Comparison of ENCODE assay signal across 8 cellular contexts in the genomic region with DNA sequence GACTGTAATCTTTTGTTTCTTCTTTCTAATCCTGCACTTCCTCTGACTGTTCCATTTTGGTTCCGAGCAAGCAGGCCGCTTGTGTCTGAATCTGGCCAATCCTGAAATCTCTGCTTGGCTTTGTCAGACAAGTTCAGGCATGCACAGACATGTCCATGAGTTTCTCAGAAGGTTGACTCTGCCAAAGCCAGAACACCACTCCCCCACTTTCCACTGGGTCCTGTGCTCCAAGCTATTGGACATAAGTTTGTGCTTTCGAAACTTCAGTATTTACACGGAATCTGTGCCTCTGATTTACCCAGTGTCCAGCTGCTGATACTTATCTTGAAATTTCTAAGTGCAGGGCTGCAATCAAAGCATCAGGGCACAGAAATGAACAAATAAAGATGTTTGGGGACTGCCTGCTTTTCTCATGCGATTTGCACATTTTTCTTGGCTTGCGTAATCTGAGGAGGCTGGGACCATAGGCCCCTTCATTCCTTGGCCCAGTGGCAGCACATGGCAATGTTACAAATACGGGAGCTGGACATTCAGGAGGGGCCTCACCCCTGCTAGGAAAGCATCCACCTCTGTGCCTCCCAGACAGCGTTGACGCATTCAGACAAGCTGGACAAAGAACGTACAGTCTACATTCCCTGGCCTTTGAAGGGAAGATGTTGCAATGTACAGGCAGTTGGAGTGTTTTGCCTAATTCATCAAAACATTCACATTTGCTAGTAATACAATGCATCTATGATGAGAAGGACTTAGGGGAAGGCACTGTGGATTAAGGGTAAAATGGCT.
A peak's percentile ranks its signal among the peaks of the same experiment; 100 is the strongest.
DNase-seq lines count a peak whose midpoint lies in the region; ATAC-seq and TF ChIP-seq lines count a peak whose summit lies in the region.

No MANE protein-coding gene starts in this region.

- H2AFZ ChIP-seq in mesenchymal stem cell (ENCODE audit: low read depth, low read length), result no peak overlapping the region

- no peak overlapping the region for H2BK15ac ChIP-seq in mesenchymal stem cell (ENCODE audit: low read depth, poor library complexity, severe bottlenecking)

- H3K9me3 ChIP-seq in duodenal mucosa (ENCODE audit: control insufficient read depth in 1 of 2, low read length in 2 of 2), result no peaks in the 10 kb centered on the region
- H3K9me3 ChIP-seq in mesenchymal stem cell (ENCODE audit: control insufficient read depth, low read length), result no peaks in the 10 kb centered on the region
- H3K9me3 ChIP-seq in vagina, result no peaks in the 10 kb centered on the region

- H3K27ac ChIP-seq in duodenal mucosa (ENCODE audit: low read depth, low read length), result peak overlapping the region; percentile 68
- H3K27ac ChIP-seq in mesenchymal stem cell (ENCODE audit: low read length, poor library complexity, severe bottlenecking), result peak overlapping the region; percentile 93
- peak overlapping the region; percentile 11 for H3K27ac ChIP-seq in vagina

- H3K23ac ChIP-seq in mesenchymal stem cell (ENCODE audit: low read length in 2 of 2), result no peak overlapping the region

- H3K9ac ChIP-seq in duodenal mucosa (ENCODE audit: low read depth in 1 of 2, low read length in 2 of 2), result no peak overlapping the region
- H3K9ac ChIP-seq in mesenchymal stem cell (ENCODE audit: low read length), result peak overlapping the region; percentile 95

- H3K4ac ChIP-seq in mesenchymal stem cell (ENCODE audit: low read depth in 1 of 2, low read length in 2 of 2), result peak overlapping the region in 1 of 2 experiments; percentile 93

- peak overlapping the region; percentile 68 for H2BK120ac ChIP-seq in mesenchymal stem cell (ENCODE audit: low read depth, low read length)

- H3K79me1 ChIP-seq in mesenchymal stem cell (replicated peaks; ENCODE audit: low read length, poor library complexity, severe bottlenecking), result no peaks in the 10 kb centered on the region

- H3K4me3 ChIP-seq in duodenal mucosa (ENCODE audit: low read depth in 1 of 2, low read length in 2 of 2), result no peak overlapping the region
- H3K4me3 ChIP-seq in mesenchymal stem cell (ENCODE audit: insufficient read depth in 1 of 2, low read depth in 1 of 2, low read length in 2 of 2), result no peak overlapping the region
- H3K4me3 ChIP-seq in vagina, result no peak overlapping the region

- H4K8ac ChIP-seq in mesenchymal stem cell (ENCODE audit: low read length), result peak overlapping the region; percentile 38

- H3K9me3 Mint-ChIP-seq in activated T-cell treated with anti-CD3 and anti-CD28 coated beads, Interleukin-2, amount 50 U/mL, for 72 hours, result peaks cover 2 to 4% of the 10 kb centered on the region in 2 donors

- no peak for TF ChIP-seq POLR2A in vagina (IDR thresholded peaks at IDR 0.05)

- no peaks in the 10 kb centered on the region for H3K36me3 Mint-ChIP-seq in activated T-cell treated with anti-CD3 and anti-CD28 coated beads, Interleukin-2, amount 50 U/mL, for 72 hours (ENCODE audit: insufficient read depth in 2 of 2)

- H3K4me1 ChIP-seq in duodenal mucosa (ENCODE audit: control insufficient read depth in 1 of 2, insufficient read depth in 2 of 2, low read length in 2 of 2) (no peaks in the 10 kb centered on the region), mesenchymal stem cell (ENCODE audit: control insufficient read depth, insufficient read depth, low read depth, low read length) (no peaks in the 10 kb centered on the region), vagina (peaks cover 19% of the 10 kb centered on the region)

- no peak for TF ChIP-seq CTCF in vagina (IDR thresholded peaks at IDR 0.05)

- peak overlapping the region; percentile 59 for H2BK5ac ChIP-seq in mesenchymal stem cell (ENCODE audit: low read depth, low read length, poor library complexity, severe bottlenecking)

- peak overlapping the region; percentile 71 for H4K91ac ChIP-seq in mesenchymal stem cell (ENCODE audit: low read length)

- no peaks in the 10 kb centered on the region for H3K27me3 ChIP-seq in duodenal mucosa (ENCODE audit: control insufficient read depth in 1 of 2, insufficient read depth in 2 of 2, low read length in 2 of 2)
- H3K27me3 ChIP-seq in mesenchymal stem cell (ENCODE audit: control insufficient read depth in 1 of 2, insufficient read depth in 1 of 2, low read length in 2 of 2), result no peaks in the 10 kb centered on the region
- no peaks in the 10 kb centered on the region for H3K27me3 ChIP-seq in vagina

- 8% methylated on average over 8 of the region's 10 CpGs for WGBS in mesenchymal stem cell

- H3K18ac ChIP-seq in mesenchymal stem cell (ENCODE audit: low read depth in 1 of 2, low read length in 2 of 2), result peak overlapping the region; percentile 5 to 90

- H3K27ac Mint-ChIP-seq in activated T-cell treated with anti-CD3 and anti-CD28 coated beads, Interleukin-2, amount 50 U/mL, for 72 hours, result peak overlapping the region; percentile 55

- no peaks in the 10 kb centered on the region for H3K27me3 Mint-ChIP-seq in activated T-cell treated with anti-CD3 and anti-CD28 coated beads, Interleukin-2, amount 50 U/mL, for 72 hours (ENCODE audit: low read depth)

- H3K4me2 ChIP-seq in mesenchymal stem cell (ENCODE audit: low read length, poor library complexity, severe bottlenecking), result no peak overlapping the region

- intact Hi-C loops in vagina (cut with DNase I), result no loop called here

- H2BK12ac ChIP-seq in mesenchymal stem cell (ENCODE audit: low read length in 2 of 2), result peak overlapping the region in 1 of 2 experiments; percentile 76

- no peak for DNase-seq in activated T-cell treated with anti-CD3 and anti-CD28 coated beads, Interleukin-2, amount 50 U/mL, for 72 hours
- DNase-seq in activated T-cell treated with anti-CD3 and anti-CD28 coated beads, Interleukin-2, amount 50 U/mL, for 48 hours, result no peak
- peak; percentile 100 for DNase-seq in mesenchymal stem cell
- DNase-seq in vagina (ENCODE audit: extremely low spot score in 2 of 2), result peak in 1 of 2 donors; percentile 98
- no peak for DNase-seq in amygdala (lab: John Stamatoyannopoulos, UW)
- DNase-seq in superior temporal gyrus (ENCODE audit: extremely low spot score), result no peak
- DNase-seq in NCI-H1436 treated with DMSO at 0.1 percent for 48 hours (lab: John Stamatoyannopoulos, UW), result no peak

- H3K14ac ChIP-seq in mesenchymal stem cell (ENCODE audit: low read length in 2 of 2), result no peak overlapping the region

- no peak for ATAC-seq in activated T-cell treated with anti-CD3 and anti-CD28 coated beads, Interleukin-2, amount 50 U/mL, for 72 hours (replicated peaks in 1 of 2)

- H3K36me3 ChIP-seq in duodenal mucosa (ENCODE audit: control insufficient read depth in 1 of 2, insufficient read depth in 2 of 2, low read length in 2 of 2), result no peaks in the 10 kb centered on the region
- no peaks in the 10 kb centered on the region for H3K36me3 ChIP-seq in mesenchymal stem cell (ENCODE audit: control insufficient read depth in 1 of 2, insufficient read depth in 2 of 2, low read depth in 1 of 2, low read length in 2 of 2)
- H3K36me3 ChIP-seq in vagina, result no peaks in the 10 kb centered on the region

- H3K4me3 Mint-ChIP-seq in activated T-cell treated with anti-CD3 and anti-CD28 coated beads, Interleukin-2, amount 50 U/mL, for 72 hours, result no peak overlapping the region

- peak overlapping the region; percentile 53 for H2AK5ac ChIP-seq in mesenchymal stem cell (ENCODE audit: low read length, severe bottlenecking)

- no peaks in the 10 kb centered on the region for H3K4me1 Mint-ChIP-seq in activated T-cell treated with anti-CD3 and anti-CD28 coated beads, Interleukin-2, amount 50 U/mL, for 72 hours (ENCODE audit: low read depth)

Comparison
In these comparisons a context has a peak if more than half of its experiments do, and no peak if none do; other contexts are left out.
1. H3K27ac ChIP-seq: peak in every context shown above with its lines; median percentile 93 in mesenchymal stem cell; 68 in duodenal mucosa; 11 in vagina.